In genomic region chr18:54671291-54671881, GRCh38 we compare ENCODE assay signal across 8 cellular contexts.
DNase-seq lines count a peak whose midpoint lies in the region; TF ChIP-seq lines count a peak whose summit lies in the region.

No MANE protein-coding gene starts in this region.

- H3K4me3 ChIP-seq in SK-N-SH (ENCODE audit: low read depth in 2 of 2, low read length in 1 of 2) (no peak overlapping the region), tibial artery (no peak overlapping the region)

- H4K20me1 ChIP-seq in SK-N-SH (ENCODE audit: insufficient read depth) = no peaks in the 10 kb centered on the region

- H3F3A ChIP-seq in SK-N-SH (replicated peaks; ENCODE audit: insufficient read depth) = peaks cover 4% of the 10 kb centered on the region

- intact Hi-C loops in tibial artery (cut with DNase I; ENCODE audit: low total_unique reads) = no loop called here

- TF ChIP-seq EP300 in SK-N-SH (IDR thresholded peaks at IDR 0.05; ENCODE audit: borderline replicate concordance in 1 of 2, low read depth in 1 of 2, low read length in 1 of 2) = no peak

- peak; percentile 80 for TF ChIP-seq RAD21 in SK-N-SH (IDR thresholded peaks at IDR 0.05; ENCODE audit: low read length)

- no peak overlapping the region for H3K27ac ChIP-seq in SK-N-SH (ENCODE audit: low read depth in 2 of 2, low read length in 1 of 2)
- H3K27ac ChIP-seq in tibial artery = no peak overlapping the region

- H3K4me1 ChIP-seq in SK-N-SH (ENCODE audit: control insufficient read depth in 1 of 2, insufficient read depth in 2 of 2, low read depth in 1 of 2, low read length in 1 of 2) = no peaks in the 10 kb centered on the region; a peak in 2 of 4 replicates
- no peaks in the 10 kb centered on the region for H3K4me1 ChIP-seq in tibial artery

- 82% methylated on average over 1 of the region's 1 CpG for WGBS in SK-N-SH (ENCODE audit: low lambda C conversion rate)

- CTCF ChIA-PET in SK-N-SH (lab: Yijun Ruan, JAX) = interaction anchor here (0.5 to 3.7 kb wide), 55 partner anchors 8 to 1140 kb away, joined by 3 to 61 read pairs (median 4); partner anchors contain the start of genes C18orf54 and STARD6

- H3K9me3 ChIP-seq in SK-N-SH (no peaks in the 10 kb centered on the region), tibial artery (no peaks in the 10 kb centered on the region)

- H3K79me2 ChIP-seq in SK-N-SH (ENCODE audit: insufficient read depth) = no peaks in the 10 kb centered on the region

- in situ Hi-C loops in Caki2 (cut with HindIII; ENCODE audit: low pct_unique_long_range_greater_than_20kb, low sequenced_read_pairs) = no loop called here

- no peak overlapping the region for H3K9ac ChIP-seq in SK-N-SH

- peak; percentile 76 for TF ChIP-seq CTCF in SK-N-SH (IDR thresholded peaks at IDR 0.05)
- peak; percentile 30 to 32 for TF ChIP-seq CTCF in tibial artery (IDR thresholded peaks at IDR 0.05)

- no peaks in the 10 kb centered on the region for H3K9me2 ChIP-seq in SK-N-SH

- POLR2A ChIA-PET in SK-N-SH (lab: Yijun Ruan, JAX) = no interaction called here

- no peak overlapping the region for H2AFZ ChIP-seq in SK-N-SH (ENCODE audit: low read depth)

- no peaks in the 10 kb centered on the region for H3K27me3 ChIP-seq in SK-N-SH (ENCODE audit: insufficient read depth)
- no peaks in the 10 kb centered on the region for H3K27me3 ChIP-seq in tibial artery

- H3K36me3 ChIP-seq in SK-N-SH (replicated peaks in 1 of 2; ENCODE audit: control insufficient read depth in 1 of 2, insufficient read depth in 2 of 2, low read length in 1 of 2) (no peaks in the 10 kb centered on the region), tibial artery (no peaks in the 10 kb centered on the region)

- DNase-seq in Caki2 (ENCODE audit: low read depth) (peak; percentile 8), HT-29 (ENCODE audit: low spot score) (peak; percentile 40), SK-N-SH (peak; percentile 39), globus pallidus (ENCODE audit: low spot score) (peak; percentile 38), tibial artery (no peak), HuH-7 (ENCODE audit: low spot score) (no peak)
- DNase-seq in activated T-cell treated with anti-CD3 and anti-CD28 coated beads, Interleukin-2, amount 50 U/mL, for 1 hour = no peak
- no peak for DNase-seq in activated naive CD4-positive, alpha-beta T cell treated with Interleukin-2 at 50 U/mL for 16 hours

- no peak overlapping the region for H3K4me2 ChIP-seq in SK-N-SH

TF ChIP-seq in SK-N-SH, 30 proteins besides CTCF, POLR2A, EP300 and RAD21:
- no peak for TF ChIP-seq USF2 (IDR thresholded peaks at IDR 0.05; ENCODE audit: borderline replicate concordance, low read depth, low read length)
- no peak for TF ChIP-seq ELF1 (IDR thresholded peaks at IDR 0.05)
- no peak for TF ChIP-seq TEAD4 (IDR thresholded peaks at IDR 0.05; ENCODE audit: borderline replicate concordance, insufficient read depth)
- TF ChIP-seq, protein P1, sequence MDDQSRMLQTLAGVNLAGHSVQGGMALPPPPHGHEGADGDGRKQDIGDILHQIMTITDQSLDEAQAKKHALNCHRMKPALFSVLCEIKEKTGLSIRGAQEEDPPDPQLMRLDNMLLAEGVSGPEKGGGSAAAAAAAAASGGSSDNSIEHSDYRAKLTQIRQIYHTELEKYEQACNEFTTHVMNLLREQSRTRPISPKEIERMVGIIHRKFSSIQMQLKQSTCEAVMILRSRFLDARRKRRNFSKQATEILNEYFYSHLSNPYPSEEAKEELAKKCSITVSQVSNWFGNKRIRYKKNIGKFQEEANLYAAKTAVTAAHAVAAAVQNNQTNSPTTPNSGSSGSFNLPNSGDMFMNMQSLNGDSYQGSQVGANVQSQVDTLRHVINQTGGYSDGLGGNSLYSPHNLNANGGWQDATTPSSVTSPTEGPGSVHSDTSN (IDR thresholded peaks at IDR 0.05) = peak; percentile 65
- peak; percentile 51 for TF ChIP-seq SMC3 (IDR thresholded peaks at IDR 0.05; ENCODE audit: low read depth, low read length)

Comparison
In these comparisons a context has a peak if more than half of its experiments do, and no peak if none do; other contexts are left out.
1. DNase-seq: peak in Caki2 (single experiment), HT-29 (single experiment), SK-N-SH (single experiment) and globus pallidus (single experiment); none in tibial artery (0 of 2), activated T-cell treated with anti-CD3 and anti-CD28 coated beads, Interleukin-2, amount 50 U/mL, for 1 hour (single experiment), activated naive CD4-positive, alpha-beta T cell treated with Interleukin-2 at 50 U/mL for 16 hours (single experiment) and HuH-7 (single experiment).